Comparison of ENCODE assay signal across 14 cellular contexts in genomic region chr10:32077896-32078295, GRCh38. TPM values are rescaled to one million over a fixed set of nuclear protein-coding genes. Genes with fewer than 3 reads are reported as not detected.
DNase-seq lines count a peak whose midpoint lies in the region; ATAC-seq and TF ChIP-seq lines count a peak whose summit lies in the region.
"Had no signal": no experiment of that assay in that cellular context is flagged by ENCODE, and none has a peak within 500 bp of the region (broad histone marks: within the 10 kb centered on the region; RNA-seq: fewer than 3 reads in every experiment).

No MANE protein-coding gene starts in this region.

- H3K79me2 ChIP-seq in PC-9 (ENCODE audit: low read depth): no peaks in the 10 kb centered on the region

- H3K27me3 ChIP-seq in BJ (ENCODE audit: control insufficient read depth, insufficient read depth, low read length) (peaks cover 1% of the 10 kb centered on the region; the same call in 1 of the 2 replicates), PC-9 (ENCODE audit: insufficient read depth, low read depth) (no peaks in the 10 kb centered on the region)
- H3K27me3 ChIP-seq: dorsolateral prefrontal cortex had no signal

- no peaks in the 10 kb centered on the region for H3K4me1 Mint-ChIP-seq in stimulated activated effector memory CD8-positive, alpha-beta T cell treated with anti-CD3 and anti-CD28 coated beads, Interleukin-12 subunit alpha, Interleukin-12 subunit beta, amount 100 ng/mL, for 72 hours
- H3K4me1 Mint-ChIP-seq: CD4-positive, CD25-positive, alpha-beta regulatory T cell; immature natural killer cell had no signal

- no peaks in the 10 kb centered on the region for H3K9me2 ChIP-seq in PC-9 (ENCODE audit: insufficient read depth)

- no peaks in the 10 kb centered on the region for H3K9me3 ChIP-seq in PC-9 (ENCODE audit: insufficient read depth, low read depth)
- no peaks in the 10 kb centered on the region for H3K9me3 ChIP-seq in mesodermal cell (ENCODE audit: control insufficient read depth, low read length)

- H3K27ac ChIP-seq in PC-9 (no peak overlapping the region), mesodermal cell (ENCODE audit: low read depth, low read length, severe bottlenecking) (peak overlapping the region; percentile 47)
- H3K27ac ChIP-seq: dorsolateral prefrontal cortex had no signal

- CTCF ChIA-PET in BJ (lab: Yijun Ruan, JAX) (no interaction called here), PC-9 (lab: Charles Lee) (no interaction called here)

- POLR2A ChIA-PET in BJ (lab: Charles Lee) (no interaction called here), PC-9 (lab: Charles Lee; ENCODE audit: unreplicated experiment) (no interaction called here)

- no peak for ATAC-seq in stimulated activated effector memory CD8-positive, alpha-beta T cell treated with anti-CD3 and anti-CD28 coated beads, Interleukin-12 subunit alpha, Interleukin-12 subunit beta, amount 100 ng/mL, for 72 hours

- H3K9me3 Mint-ChIP-seq in stimulated activated effector memory CD8-positive, alpha-beta T cell treated with anti-CD3 and anti-CD28 coated beads, Interleukin-12 subunit alpha, Interleukin-12 subunit beta, amount 100 ng/mL, for 72 hours: no peaks in the 10 kb centered on the region
- H3K9me3 Mint-ChIP-seq: activated T-helper 1 cell treated with anti-CD3 and anti-CD28 coated beads, Interleukin-12 subunit alpha, Interleukin-12 subunit beta, Interleukin-2, Interleukin-4 antibody, amounts not matched to agents 30 ng/mL and 10 ng/mL and 1 ng/mL, durations not matched to agents 14 hours and 24 hours and 36 hours; CD4-positive, CD25-positive, alpha-beta regulatory T cell; immature natural killer cell had no signal

- H3K4me1 ChIP-seq in PC-9 (replicated peaks; ENCODE audit: insufficient read depth) (peaks cover 10% of the 10 kb centered on the region), mesodermal cell (ENCODE audit: control insufficient read depth, insufficient read depth, low read length, poor library complexity, severe bottlenecking) (peaks cover 6% of the 10 kb centered on the region)

- no TSS peak for BruUV-seq in PC-9 (replicated peaks; lab: Mats Ljungman, UMichigan)

- H3K4me3 Mint-ChIP-seq in stimulated activated effector memory CD8-positive, alpha-beta T cell treated with anti-CD3 and anti-CD28 coated beads, Interleukin-12 subunit alpha, Interleukin-12 subunit beta, amount 100 ng/mL, for 72 hours: no peak overlapping the region
- H3K4me3 Mint-ChIP-seq: activated T-helper 1 cell treated with anti-CD3 and anti-CD28 coated beads, Interleukin-12 subunit alpha, Interleukin-12 subunit beta, Interleukin-2, Interleukin-4 antibody, amounts not matched to agents 30 ng/mL and 10 ng/mL and 1 ng/mL, durations not matched to agents 14 hours and 24 hours and 36 hours; CD4-positive, CD25-positive, alpha-beta regulatory T cell; immature natural killer cell had no signal

- TF ChIP-seq CTCF in BJ (IDR thresholded peaks at IDR 0.05; ENCODE audit: insufficient read depth, low read depth, low read length) (no peak), PC-9 (conservative IDR thresholded peaks at IDR 0.05) (no peak)

- no peaks in the 10 kb centered on the region for H4K20me1 ChIP-seq in PC-9 (ENCODE audit: insufficient read depth)

- 0 out of 2 replicates have a peak overlapping the region, but pooled peaks have one; percentile 13 for H3K4me2 ChIP-seq in PC-9

- WGBS in mesodermal cell (ENCODE audit: insufficient coverage in 2 of 2), 2 experiments: 88 to 90% methylated on average over 2 of the region's 4 CpGs

- H3K4me3 ChIP-seq in BJ (ENCODE audit: low read depth, low read length) (no peak overlapping the region), PC-9 (no peak overlapping the region), mesodermal cell (ENCODE audit: extremely low read depth, insufficient read depth, low read length, poor library complexity, severe bottlenecking) (no peak overlapping the region)
- H3K4me3 ChIP-seq: dorsolateral prefrontal cortex had no signal

- H3K36me3 Mint-ChIP-seq in stimulated activated effector memory CD8-positive, alpha-beta T cell treated with anti-CD3 and anti-CD28 coated beads, Interleukin-12 subunit alpha, Interleukin-12 subunit beta, amount 100 ng/mL, for 72 hours: no peaks in the 10 kb centered on the region
- H3K36me3 Mint-ChIP-seq: CD4-positive, CD25-positive, alpha-beta regulatory T cell; immature natural killer cell had no signal

- H2AFZ ChIP-seq in PC-9: no peak overlapping the region

- DNase-seq in BJ (ENCODE audit: low read depth) (peak; percentile 54), PC-9 (peak; percentile 34 to 38), fibroblast of gingiva (ENCODE audit: low read depth) (peak; percentile 79), NCI-H1092 treated with DMSO at 0.1 percent for 48 hours (lab: John Stamatoyannopoulos, UW) (no peak), DMS153 treated with DMSO at 0.1 percent for 48 hours (lab: John Stamatoyannopoulos, UW; ENCODE audit: unreplicated experiment) (no peak)
- no peak for DNase-seq in stimulated activated CD4-positive, alpha-beta T cell treated with anti-CD3 and anti-CD28 coated beads, Interleukin-4, amount 100 ng/mL, for 24 hours
- no peak for DNase-seq in stimulated activated effector memory CD8-positive, alpha-beta T cell treated with anti-CD3 and anti-CD28 coated beads, Interleukin-12 subunit alpha, Interleukin-12 subunit beta, amount 100 ng/mL, for 72 hours (ENCODE audit: low spot score in 2 of 2)
- DNase-seq: CD4-positive, CD25-positive, alpha-beta regulatory T cell; dorsolateral prefrontal cortex; immature natural killer cell; NCI-H1048; posterior cingulate gyrus had no signal

- H3K36me3 ChIP-seq in BJ (ENCODE audit: control insufficient read depth, insufficient read depth, low read length) (no peaks in the 10 kb centered on the region), PC-9 (ENCODE audit: low read depth) (no peaks in the 10 kb centered on the region), mesodermal cell (ENCODE audit: control insufficient read depth, insufficient read depth, low read length) (no peaks in the 10 kb centered on the region)

- H3F3A ChIP-seq in PC-9 (ENCODE audit: insufficient read depth, low read depth): no peaks in the 10 kb centered on the region

- H3K27ac Mint-ChIP-seq in stimulated activated effector memory CD8-positive, alpha-beta T cell treated with anti-CD3 and anti-CD28 coated beads, Interleukin-12 subunit alpha, Interleukin-12 subunit beta, amount 100 ng/mL, for 72 hours: no peak overlapping the region
- H3K27ac Mint-ChIP-seq: activated T-helper 1 cell treated with anti-CD3 and anti-CD28 coated beads, Interleukin-12 subunit alpha, Interleukin-12 subunit beta, Interleukin-2, Interleukin-4 antibody, amounts not matched to agents 30 ng/mL and 10 ng/mL and 1 ng/mL, durations not matched to agents 14 hours and 24 hours and 36 hours; CD4-positive, CD25-positive, alpha-beta regulatory T cell; immature natural killer cell had no signal

- intact Hi-C loops in PC-9 (cut with micrococcal nuclease; ENCODE audit: unreplicated experiment): no loop called here

RNA-seq across cellular contexts. Expression of gene KIF5B, which starts 21.7 kb away (rescaled TPM):
- 28.8 and 53.7 TPM in 2 replicates for polyA plus RNA-seq in BJ (2011; rRNA removed)
- polyA minus RNA-seq in BJ (2011; rRNA and poly(A)+ RNA removed): 24.6 and 34.1 TPM in 2 replicates
- 64.9 and 76.9 TPM in 2 replicates for total RNA-seq in PC-9 (2021)
- polyA plus RNA-seq in mesodermal cell (2013, experiment 1 of 2): 124 TPM
- polyA plus RNA-seq in mesodermal cell (2013, experiment 2 of 2): 145 TPM

Comparison
In these comparisons a context has a peak if more than half of its experiments do, and no peak if none do; other contexts are left out.
1. DNase-seq: peak in BJ (single experiment), PC-9 (2 of 2) and fibroblast of gingiva (single experiment); none in NCI-H1092 treated with DMSO at 0.1 percent for 48 hours (single experiment), DMS153 treated with DMSO at 0.1 percent for 48 hours (single experiment), stimulated activated CD4-positive, alpha-beta T cell treated with anti-CD3 and anti-CD28 coated beads, Interleukin-4, amount 100 ng/mL, for 24 hours (single experiment) and stimulated activated effector memory CD8-positive, alpha-beta T cell treated with anti-CD3 and anti-CD28 coated beads, Interleukin-12 subunit alpha, Interleukin-12 subunit beta, amount 100 ng/mL, for 72 hours (0 of 2).